Comparison of ENCODE assay signal across 8 cellular contexts in genomic region chr3:102225407-102226132, GRCh38.
A peak's percentile ranks its signal among the peaks of the same experiment; 100 is the strongest.
DNase-seq lines count a peak whose midpoint lies in the region; ATAC-seq and TF ChIP-seq lines count a peak whose summit lies in the region.

No MANE protein-coding gene starts in this region.

- H2BK120ac ChIP-seq in mesenchymal stem cell (ENCODE audit: low read depth, low read length) = no peak overlapping the region

- peaks cover 45% of the 10 kb centered on the region for H3K4me1 ChIP-seq in OCI-LY3 (ENCODE audit: low read length)
- H3K4me1 ChIP-seq in mesenchymal stem cell (ENCODE audit: control insufficient read depth, insufficient read depth, low read depth, low read length) = peaks cover 2% of the 10 kb centered on the region

- no peak overlapping the region for H2AFZ ChIP-seq in OCI-LY3 (ENCODE audit: low read depth, low read length)
- no peak overlapping the region for H2AFZ ChIP-seq in mesenchymal stem cell (ENCODE audit: low read depth, low read length)

- H3K23ac ChIP-seq in mesenchymal stem cell (ENCODE audit: low read length in 2 of 2) = no peak overlapping the region

- no peaks in the 10 kb centered on the region for H4K20me1 ChIP-seq in OCI-LY3 (ENCODE audit: insufficient read depth, low read length)

- no peak overlapping the region for H3K14ac ChIP-seq in mesenchymal stem cell (ENCODE audit: low read length in 2 of 2)

- H2BK5ac ChIP-seq in mesenchymal stem cell (ENCODE audit: low read depth, low read length, poor library complexity, severe bottlenecking) = no peak overlapping the region

- no peak overlapping the region for H3K18ac ChIP-seq in mesenchymal stem cell (ENCODE audit: low read depth in 1 of 2, low read length in 2 of 2)

- DNase-seq in AG09319 (ENCODE audit: extremely low read depth, low read depth) = peak; percentile 49
- DNase-seq in HuH-7 (ENCODE audit: low spot score) = peak; percentile 28
- no peak for DNase-seq in dorsolateral prefrontal cortex
- DNase-seq in mesenchymal stem cell = peak; percentile 77

- ATAC-seq in GM18502 (IDR thresholded peaks at IDR 0.05; ENCODE audit: poor library complexity, unreplicated experiment) (peak; percentile 60), GM19467 (IDR thresholded peaks at IDR 0.05; ENCODE audit: unreplicated experiment) (no peak), GM19035 (IDR thresholded peaks at IDR 0.05; ENCODE audit: unreplicated experiment) (no peak)

- no peak overlapping the region for H2BK15ac ChIP-seq in mesenchymal stem cell (ENCODE audit: low read depth, poor library complexity, severe bottlenecking)

- WGBS in mesenchymal stem cell = 0% methylated on average over 1 of the region's 1 CpG

- H2BK12ac ChIP-seq in mesenchymal stem cell (ENCODE audit: low read length in 2 of 2) = no peak overlapping the region

- H3K27ac ChIP-seq in OCI-LY3 (ENCODE audit: low read length) (no peak overlapping the region), dorsolateral prefrontal cortex (no peak overlapping the region), mesenchymal stem cell (ENCODE audit: low read length, poor library complexity, severe bottlenecking) (peak overlapping the region; percentile 11)

- no peak overlapping the region for H4K91ac ChIP-seq in mesenchymal stem cell (ENCODE audit: low read length)

- H3K9me3 ChIP-seq in OCI-LY3 (ENCODE audit: insufficient read depth, low read length) (no peaks in the 10 kb centered on the region), mesenchymal stem cell (ENCODE audit: control insufficient read depth, low read length) (no peaks in the 10 kb centered on the region)

- no peak overlapping the region for H3K4ac ChIP-seq in mesenchymal stem cell (ENCODE audit: low read depth in 1 of 2, low read length in 2 of 2)

- H3K79me1 ChIP-seq in mesenchymal stem cell (replicated peaks; ENCODE audit: low read length, poor library complexity, severe bottlenecking) = peaks cover 6% of the 10 kb centered on the region

- no peak overlapping the region for H2AK5ac ChIP-seq in mesenchymal stem cell (ENCODE audit: low read length, severe bottlenecking)

- H3K27me3 ChIP-seq in OCI-LY3 (ENCODE audit: low read depth, low read length) (peaks cover 5% of the 10 kb centered on the region; the same call in 1 of the 2 replicates), dorsolateral prefrontal cortex (peaks cover 0 to 8% (median 0%) of the 10 kb centered on the region in 45 donors), mesenchymal stem cell (ENCODE audit: control insufficient read depth in 1 of 2, insufficient read depth in 1 of 2, low read length in 2 of 2) (no peaks in the 10 kb centered on the region)

- H3K4me3 ChIP-seq in OCI-LY3 (ENCODE audit: low read length) (peak overlapping the region; percentile 6), dorsolateral prefrontal cortex (no peak overlapping the region), mesenchymal stem cell (ENCODE audit: insufficient read depth in 1 of 2, low read depth in 1 of 2, low read length in 2 of 2) (no peak overlapping the region)

- H4K8ac ChIP-seq in mesenchymal stem cell (ENCODE audit: low read length) = no peak overlapping the region

- H3K79me2 ChIP-seq in OCI-LY3 (ENCODE audit: low read length) = no peaks in the 10 kb centered on the region

- H3K4me2 ChIP-seq in OCI-LY3 (ENCODE audit: low read length) (peak overlapping the region; percentile 39), mesenchymal stem cell (ENCODE audit: low read length, poor library complexity, severe bottlenecking) (no peak overlapping the region)

- intact Hi-C loops in dorsolateral prefrontal cortex (cut with DNase I) = loop anchor here (5.0 to 10.0 kb wide), 5 partner anchors 312 to 663 kb away; partner anchors contain the start of gene TRMT10C (in 1 of the 2)

- TF ChIP-seq CTCF in AG09319 (IDR thresholded peaks at IDR 0.05; ENCODE audit: low read depth, low read length) (peak; percentile 69), OCI-LY3 (IDR thresholded peaks at IDR 0.05; ENCODE audit: low read depth, low read length) (peak; percentile 90), dorsolateral prefrontal cortex (IDR thresholded peaks at IDR 0.05 in 54 of 56, conservative IDR thresholded peaks at IDR 0.05 in 2 of 56; ENCODE audit: low read depth in 1 of 56, partially characterized antibody in 56 of 56) (peak; percentile 15 to 87 (median 69))

- H3K36me3 ChIP-seq in OCI-LY3 (replicated peaks; ENCODE audit: low read depth, low read length) (no peaks in the 10 kb centered on the region), mesenchymal stem cell (ENCODE audit: control insufficient read depth in 1 of 2, insufficient read depth in 2 of 2, low read depth in 1 of 2, low read length in 2 of 2) (no peaks in the 10 kb centered on the region)

- peak overlapping the region; percentile 8; the same call in 1 of the 2 replicates for H3K9ac ChIP-seq in OCI-LY3 (ENCODE audit: low read length)
- no peak overlapping the region for H3K9ac ChIP-seq in mesenchymal stem cell (ENCODE audit: low read length)

Comparison
In these comparisons a context has a peak if more than half of its experiments do, and no peak if none do; other contexts are left out.
1. DNase-seq: peak in AG09319 (single experiment), HuH-7 (single experiment) and mesenchymal stem cell (single experiment); none in dorsolateral prefrontal cortex (0 of 10).
2. Peak in every context shown above with its lines, with median percentiles within 50 percentile points of each other: CTCF ChIP-seq.